ENCODE assay signal across 8 cellular contexts in genomic region chr4:3075652-3075981, GRCh38. TPM values are rescaled to one million over a fixed set of nuclear protein-coding genes. Genes with fewer than 3 reads are reported as not detected.
DNase-seq lines count a peak whose midpoint lies in the region; ATAC-seq and TF ChIP-seq lines count a peak whose summit lies in the region.

No MANE protein-coding gene starts in this region.

- peak overlapping the region; percentile 89 to 91 for H3K4me3 ChIP-seq in left lung
- peak overlapping the region in 1 of 3 donors; percentile 71 for H3K4me3 ChIP-seq in thyroid gland (replicated peaks in 1 of 3)

- TF ChIP-seq CTCF in left lung (IDR thresholded peaks at IDR 0.05) (no peak), thyroid gland (IDR thresholded peaks at IDR 0.05) (no peak)

- intact Hi-C loops in left lung (cut with DNase I) (no loop called here), thyroid gland (cut with DNase I) (no loop called here)

- H3K36me3 ChIP-seq in left lung (no peaks in the 10 kb centered on the region), thyroid gland (no peaks in the 10 kb centered on the region)

- TF ChIP-seq POLR2A in thyroid gland (IDR thresholded peaks at IDR 0.05): no peak

- DNase-seq in activated CD4-positive, alpha-beta T cell treated with anti-CD3 and anti-CD28 coated beads, Interleukin-2, amount 10 ng/mL, durations not matched to agents 7 days and 5 days: no peak
- DNase-seq in activated CD4-positive, alpha-beta T cell treated with anti-CD3 and anti-CD28 coated beads for 1 hour: no peak
- DNase-seq in activated naive CD8-positive, alpha-beta T cell treated with anti-CD3 and anti-CD28 coated beads for 36 hours: no peak
- DNase-seq in left lung: no peak
- DNase-seq in thyroid gland: no peak
- DNase-seq in stimulated activated CD4-positive, alpha-beta T cell treated with anti-CD3 and anti-CD28 coated beads, Interleukin-4, amount 100 ng/mL, for 4 hours: no peak
- no peak for DNase-seq in stimulated activated CD4-positive, alpha-beta T cell treated with anti-CD3 and anti-CD28 coated beads, Interleukin-4, amount 100 ng/mL, for 24 hours

- no peaks in the 10 kb centered on the region for H3K9me3 Mint-ChIP-seq in activated CD4-positive, alpha-beta T cell treated with anti-CD3 and anti-CD28 coated beads, Interleukin-2, amount 10 ng/mL, durations not matched to agents 7 days and 5 days
- H3K9me3 Mint-ChIP-seq in activated naive CD8-positive, alpha-beta T cell treated with anti-CD3 and anti-CD28 coated beads for 36 hours: no peaks in the 10 kb centered on the region

- H3K36me3 Mint-ChIP-seq in activated CD4-positive, alpha-beta T cell treated with anti-CD3 and anti-CD28 coated beads, Interleukin-2, amount 10 ng/mL, durations not matched to agents 7 days and 5 days (ENCODE audit: low read depth): peaks cover 7% of the 10 kb centered on the region
- H3K36me3 Mint-ChIP-seq in activated naive CD8-positive, alpha-beta T cell treated with anti-CD3 and anti-CD28 coated beads for 36 hours: peaks cover 10% of the 10 kb centered on the region

- H3K27me3 ChIP-seq in left lung (no peaks in the 10 kb centered on the region), thyroid gland (no peaks in the 10 kb centered on the region)

- peak overlapping the region; percentile 91 for H3K4me3 Mint-ChIP-seq in activated CD4-positive, alpha-beta T cell treated with anti-CD3 and anti-CD28 coated beads, Interleukin-2, amount 10 ng/mL, durations not matched to agents 7 days and 5 days
- peak overlapping the region; percentile 95 for H3K4me3 Mint-ChIP-seq in activated naive CD8-positive, alpha-beta T cell treated with anti-CD3 and anti-CD28 coated beads for 36 hours

- H3K27ac Mint-ChIP-seq in activated CD4-positive, alpha-beta T cell treated with anti-CD3 and anti-CD28 coated beads, Interleukin-2, amount 10 ng/mL, durations not matched to agents 7 days and 5 days: peak overlapping the region; percentile 90
- H3K27ac Mint-ChIP-seq in activated naive CD8-positive, alpha-beta T cell treated with anti-CD3 and anti-CD28 coated beads for 36 hours: no peak overlapping the region

- CTCF ChIA-PET in activated CD4-positive, alpha-beta T cell treated with anti-CD3 and anti-CD28 coated beads, Interleukin-2, amount 10 ng/mL, durations not matched to agents 7 days and 5 days (lab: Charles Lee): interaction anchor here (0.6 kb wide), 1 partner anchor 305 kb away, joined by 3 read pairs; no protein-coding TSS in a partner anchor

- 0 to 1% methylated on average over 7 to 8 of the region's 8 CpGs for WGBS in thyroid gland, 2 donors

- no peaks in the 10 kb centered on the region for H3K27me3 Mint-ChIP-seq in activated CD4-positive, alpha-beta T cell treated with anti-CD3 and anti-CD28 coated beads, Interleukin-2, amount 10 ng/mL, durations not matched to agents 7 days and 5 days
- no peaks in the 10 kb centered on the region for H3K27me3 Mint-ChIP-seq in activated naive CD8-positive, alpha-beta T cell treated with anti-CD3 and anti-CD28 coated beads for 36 hours

- peaks cover 34% of the 10 kb centered on the region for H3K4me1 Mint-ChIP-seq in activated CD4-positive, alpha-beta T cell treated with anti-CD3 and anti-CD28 coated beads, Interleukin-2, amount 10 ng/mL, durations not matched to agents 7 days and 5 days
- peaks cover 26% of the 10 kb centered on the region for H3K4me1 Mint-ChIP-seq in activated naive CD8-positive, alpha-beta T cell treated with anti-CD3 and anti-CD28 coated beads for 36 hours

- peak overlapping the region; percentile 85 to 88 for H3K27ac ChIP-seq in left lung
- peak overlapping the region in 2 of 3 donors; percentile 79 to 86 for H3K27ac ChIP-seq in thyroid gland

- ATAC-seq in left lung (no peak), HG02938 (IDR thresholded peaks at IDR 0.05; ENCODE audit: unreplicated experiment) (no peak)

- H3K4me1 ChIP-seq in left lung (peaks cover 12 to 42% of the 10 kb centered on the region in 2 donors), thyroid gland (peaks cover 19 to 37% of the 10 kb centered on the region in 2 donors)

- POLR2A ChIA-PET in activated CD4-positive, alpha-beta T cell treated with anti-CD3 and anti-CD28 coated beads, Interleukin-2, amount 10 ng/mL, durations not matched to agents 7 days and 5 days (lab: Charles Lee): no interaction called here

- H3K9me3 ChIP-seq in left lung: no peaks in the 10 kb centered on the region
- no peaks in the 10 kb centered on the region for H3K9me3 ChIP-seq in thyroid gland

RNA-seq across cellular contexts. Expression of gene HTT, which starts 1.1 kb away (rescaled TPM):
- 10 to 100 TPM; 72.0 to 83.7 TPM for total RNA-seq in activated CD4-positive, alpha-beta T cell treated with anti-CD3 and anti-CD28 coated beads, Interleukin-2, amount 10 ng/mL, durations not matched to agents 7 days and 5 days
- total RNA-seq in activated naive CD8-positive, alpha-beta T cell treated with anti-CD3 and anti-CD28 coated beads for 36 hours: 10 to 100 TPM; 42.9 to 49.4 TPM
- 10 to 100 TPM; 72.9 to 75.9 TPM for total RNA-seq in left lung
- 100 to 1,000 TPM in 1 of 4 donors, 10 to 100 TPM in 3; 49.6 to 155 (median 83.1) TPM for total RNA-seq in thyroid gland

RNA-seq across cellular contexts. Expression of gene HTT-AS, which starts 1.3 kb away (rescaled TPM):
- total RNA-seq in activated CD4-positive, alpha-beta T cell treated with anti-CD3 and anti-CD28 coated beads, Interleukin-2, amount 10 ng/mL, durations not matched to agents 7 days and 5 days: not detected
- not detected for total RNA-seq in activated naive CD8-positive, alpha-beta T cell treated with anti-CD3 and anti-CD28 coated beads for 36 hours
- total RNA-seq in left lung (not detected), thyroid gland (not detected)
